ENCODE assay signal across 1 cellular context in genomic region chr14:105049753-105050550, GRCh38.
TF ChIP-seq lines count a peak whose summit lies in the region.

No MANE protein-coding gene starts in this region.

TF ChIP-seq in IMR-90, 13 proteins besides CTCF, POLR2A, EP300 and RAD21:
- no peak for TF ChIP-seq ELK1 (IDR thresholded peaks at IDR 0.05; ENCODE audit: borderline replicate concordance, low read depth, low read length)
